Comparison of ENCODE assay signal across 10 cellular contexts in genomic region chr2:191478754-191479679, GRCh38.
DNase-seq lines count a peak whose midpoint lies in the region; ATAC-seq and TF ChIP-seq lines count a peak whose summit lies in the region.
"Had no signal": no experiment of that assay in that cellular context is flagged by ENCODE, and none has a peak within 500 bp of the region (broad histone marks: within the 10 kb centered on the region; RNA-seq: fewer than 3 reads in every experiment).

No MANE protein-coding gene starts in this region.

- H3K36me3 ChIP-seq in osteoblast (ENCODE audit: insufficient read depth, low read length), result no peaks in the 10 kb centered on the region

- H3K4me1 Mint-ChIP-seq in natural killer cell, result no peaks in the 10 kb centered on the region

- peaks cover 16 to 34% of the 10 kb centered on the region in 2 donors for H3K27me3 Mint-ChIP-seq in natural killer cell (ENCODE audit: low read depth in 2 of 2)

- no peak overlapping the region for H3K27ac ChIP-seq in osteoblast (ENCODE audit: low read depth, low read length)

- H3K4me3 ChIP-seq in fibroblast of villous mesenchyme (ENCODE audit: low read depth, low read length) (no peak overlapping the region), osteoblast (ENCODE audit: insufficient read depth, low read length) (no peak overlapping the region)
- H3K4me3 ChIP-seq: K562 had no signal

- H3K27me3 ChIP-seq in osteoblast (ENCODE audit: insufficient read depth, low read length), result no peaks in the 10 kb centered on the region

- H3K79me2 ChIP-seq in osteoblast (ENCODE audit: insufficient read depth, low read length), result no peaks in the 10 kb centered on the region

- H3K36me3 Mint-ChIP-seq in natural killer cell, result peaks cover 7% of the 10 kb centered on the region

- no peaks in the 10 kb centered on the region for H4K20me1 ChIP-seq in osteoblast (ENCODE audit: insufficient read depth, low read length)

- H3K4me2 ChIP-seq in osteoblast (ENCODE audit: insufficient read depth, low read length), result peak overlapping the region; percentile 20

- H3K9me3 Mint-ChIP-seq in natural killer cell, result peaks cover 2 to 9% of the 10 kb centered on the region in 2 donors

- peaks cover 5% of the 10 kb centered on the region for H3K9me3 ChIP-seq in osteoblast (ENCODE audit: low read depth, low read length)

- ATAC-seq in natural killer cell, result no peak
- ATAC-seq: K562 had no signal

- H3K27ac Mint-ChIP-seq in natural killer cell, result no peak overlapping the region

- DNase-seq in DMS79 (lab: John Stamatoyannopoulos, UW) (peak; percentile 56), NCI-H748 treated with DMSO at 0.1 percent for 48 hours (lab: John Stamatoyannopoulos, UW) (peak; percentile 92), fibroblast of villous mesenchyme (ENCODE audit: low read depth) (peak; percentile 85), osteoblast (ENCODE audit: insufficient read length, low spot score, missing footprints) (peak; percentile 50), natural killer cell (no peak), SIG-M5 (lab: John Stamatoyannopoulos, UW) (no peak), NK-92 (lab: John Stamatoyannopoulos, UW; ENCODE audit: unreplicated experiment) (no peak)
- no peak for DNase-seq in stimulated activated CD4-positive, alpha-beta T cell treated with anti-CD3 and anti-CD28 coated beads, Interleukin-12 subunit alpha, Interleukin-12 subunit beta, amount 100 ng/mL, for 4 hours
- DNase-seq: activated naive CD4-positive, alpha-beta T cell had no signal

- no peak overlapping the region for H3K4me3 Mint-ChIP-seq in natural killer cell

- H2AFZ ChIP-seq in osteoblast (ENCODE audit: low read length), result no peak overlapping the region

- intact Hi-C loops in natural killer cell (cut with micrococcal nuclease), result no loop called here

- no peaks in the 10 kb centered on the region for H3K4me1 ChIP-seq in osteoblast (ENCODE audit: insufficient read depth, low read length)

- TF ChIP-seq CTCF in fibroblast of villous mesenchyme (IDR thresholded peaks at IDR 0.05; ENCODE audit: insufficient read depth, low read depth, low read length), result no peak
- no peak for TF ChIP-seq CTCF in osteoblast (IDR thresholded peaks at IDR 0.05; ENCODE audit: extremely low read depth, low read depth, low read length)
- no peak for TF ChIP-seq CTCF in natural killer cell (IDR thresholded peaks at IDR 0.05)

Comparison
In these comparisons a context has a peak if more than half of its experiments do, and no peak if none do; other contexts are left out.
1. DNase-seq: peak in DMS79 (single experiment), NCI-H748 treated with DMSO at 0.1 percent for 48 hours (single experiment), fibroblast of villous mesenchyme (single experiment) and osteoblast (single experiment); none in natural killer cell (single experiment), stimulated activated CD4-positive, alpha-beta T cell treated with anti-CD3 and anti-CD28 coated beads, Interleukin-12 subunit alpha, Interleukin-12 subunit beta, amount 100 ng/mL, for 4 hours (single experiment), SIG-M5 (single experiment) and NK-92 (single experiment).